Comparison of ENCODE assay signal across 9 cellular contexts in the genomic region with DNA sequence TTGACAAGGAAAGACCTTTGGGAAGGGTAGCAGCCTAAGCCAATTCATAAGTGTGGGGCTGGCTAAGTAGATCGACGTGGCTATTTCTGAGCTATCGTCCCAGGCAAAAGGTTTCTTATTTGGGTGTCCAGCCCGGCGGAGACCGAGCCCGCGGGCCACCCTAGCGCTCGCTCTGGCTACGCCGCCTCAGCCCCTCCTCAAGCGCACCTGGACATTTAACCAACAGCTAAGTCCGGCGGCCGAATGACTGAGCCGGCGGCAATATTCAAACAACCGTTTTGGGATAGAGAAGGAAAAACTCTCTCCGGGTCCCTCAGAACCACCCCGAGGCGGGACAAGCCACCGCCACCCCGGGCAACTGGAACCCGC. TPM values are rescaled to one million over a fixed set of nuclear protein-coding genes. Genes with fewer than 3 reads are reported as not detected.
DNase-seq lines count a peak whose midpoint lies in the region; ATAC-seq, FAIRE-seq and TF ChIP-seq lines count a peak whose summit lies in the region.
"Had no signal": no experiment of that assay in that cellular context is flagged by ENCODE, and none has a peak within 500 bp of the region (broad histone marks: within the 10 kb centered on the region; RNA-seq: fewer than 3 reads in every experiment).

No MANE protein-coding gene starts in this region.

- DNase-seq in ELR (ENCODE audit: low read depth) (peak; percentile 46), HTR-8/SVneo (ENCODE audit: insufficient read length, low spot score) (peak; percentile 23), left ventricle myocardium inferior (no peak), pons (ENCODE audit: low spot score) (peak; percentile 41), NCI-H1436 treated with DMSO at 0.1 percent for 48 hours (lab: John Stamatoyannopoulos, UW) (no peak), A172 (ENCODE audit: low spot score) (no peak)
- no peak for DNase-seq in activated naive CD4-positive, alpha-beta T cell treated with anti-CD3 and anti-CD28 coated beads, Interleukin-2, amount 50 U/mL, for 72 hours (ENCODE audit: low spot score in 2 of 2)

- no peaks in the 10 kb centered on the region for H3K36me3 Mint-ChIP-seq in activated naive CD4-positive, alpha-beta T cell treated with anti-CD3 and anti-CD28 coated beads, Interleukin-2, amount 50 U/mL, for 72 hours

- intact Hi-C loops in left ventricle myocardium inferior (cut with micrococcal nuclease), result no loop called here

- H3K27ac ChIP-seq in left ventricle myocardium inferior (replicated peaks), result peak overlapping the region; percentile 93

- FAIRE-seq in HTR-8/SVneo (lab: Jason Lieb, UNC), result no peak

- H3K36me3 ChIP-seq in left ventricle myocardium inferior, result no peaks in the 10 kb centered on the region

- no peak for TF ChIP-seq CTCF in left ventricle myocardium inferior (IDR thresholded peaks at IDR 0.05; ENCODE audit: borderline replicate concordance)

- peaks cover 23% of the 10 kb centered on the region for H3K4me1 ChIP-seq in left ventricle myocardium inferior

- no peaks in the 10 kb centered on the region for H3K9me3 ChIP-seq in left ventricle myocardium inferior (replicated peaks)

- no peaks in the 10 kb centered on the region for H3K9me3 Mint-ChIP-seq in activated naive CD4-positive, alpha-beta T cell treated with anti-CD3 and anti-CD28 coated beads, Interleukin-2, amount 50 U/mL, for 72 hours

- no peaks in the 10 kb centered on the region for H3K27me3 ChIP-seq in left ventricle myocardium inferior (ENCODE audit: low read depth)

- H3K4me3 ChIP-seq in left ventricle myocardium inferior, result peak overlapping the region; percentile 97

- H3K27ac Mint-ChIP-seq in activated naive CD4-positive, alpha-beta T cell treated with anti-CD3 and anti-CD28 coated beads, Interleukin-2, amount 50 U/mL, for 72 hours, result peak overlapping the region; percentile 77 to 91

- ATAC-seq in GM21526 (IDR thresholded peaks at IDR 0.05; ENCODE audit: low FRiP score, unreplicated experiment), result peak; percentile 37
- ATAC-seq in activated naive CD4-positive, alpha-beta T cell treated with anti-CD3 and anti-CD28 coated beads, Interleukin-2, amount 50 U/mL, for 72 hours, result peak; percentile 16 to 42

RNA-seq across cellular contexts. Expression of gene RNF141, which starts 0.5 kb away (rescaled TPM):
- 10 to 100 TPM in 1 of 2 donors, 1 to 10 TPM in 1; 9.1 to 12.2 TPM for total RNA-seq in activated naive CD4-positive, alpha-beta T cell treated with anti-CD3 and anti-CD28 coated beads, Interleukin-2, amount 50 U/mL, for 72 hours
- 39.2 TPM for total RNA-seq in left ventricle myocardium inferior
- total RNA-seq in A172 (2014; rRNA removed; shearing (Covaris generic)), result 23.6 and 28.1 TPM in 2 replicates

RNA-seq across cellular contexts. Expression of gene LYVE1, which starts 27.9 kb away (rescaled TPM):
- not detected for total RNA-seq in activated naive CD4-positive, alpha-beta T cell treated with anti-CD3 and anti-CD28 coated beads, Interleukin-2, amount 50 U/mL, for 72 hours
- 41.1 TPM for total RNA-seq in left ventricle myocardium inferior
- not detected in 2 replicates for total RNA-seq in A172 (2014; rRNA removed; shearing (Covaris generic))
- total RNA-seq: activated CD8-positive, alpha-beta memory T cell treated with anti-CD3 and anti-CD28 coated beads for 36 hours had no signal

Comparison
In these comparisons a context has a peak if more than half of its experiments do, and no peak if none do; other contexts are left out.
1. DNase-seq: peak in ELR (single experiment), HTR-8/SVneo (single experiment) and pons (single experiment); none in activated naive CD4-positive, alpha-beta T cell treated with anti-CD3 and anti-CD28 coated beads, Interleukin-2, amount 50 U/mL, for 72 hours (0 of 2), left ventricle myocardium inferior (single experiment), NCI-H1436 treated with DMSO at 0.1 percent for 48 hours (single experiment) and A172 (single experiment).
2. RNA of gene LYVE1, which starts 27.9 kb away (total RNA-seq): 41.1 TPM in left ventricle myocardium inferior (single experiment); not detected in activated naive CD4-positive, alpha-beta T cell treated with anti-CD3 and anti-CD28 coated beads, Interleukin-2, amount 50 U/mL, for 72 hours and not detected in A172; every median in the first group is over 10 times any median in the second.